Comparison of ENCODE assay signal across 1 cellular context in the genomic region with DNA sequence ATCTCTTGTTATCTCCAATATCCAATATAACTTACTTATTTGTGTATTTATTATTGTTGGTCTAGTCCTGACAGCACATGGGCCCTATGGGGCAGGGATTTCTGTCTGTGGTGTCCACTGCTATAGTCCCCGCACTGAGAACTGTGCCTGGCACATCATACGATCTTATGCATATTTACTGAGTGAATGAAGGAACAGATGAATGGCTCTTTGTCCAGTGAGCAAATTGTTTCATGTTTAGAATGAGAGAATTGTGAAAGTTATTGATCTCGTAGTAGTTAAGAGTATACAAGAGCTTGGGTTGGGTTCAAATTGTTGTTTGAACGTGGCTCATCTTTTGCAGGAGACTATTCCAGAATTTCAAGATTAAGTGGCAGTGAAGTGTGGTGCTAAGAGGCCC.
A peak's percentile ranks its signal among the peaks of the same experiment; 100 is the strongest.
TF ChIP-seq lines count a peak whose summit lies in the region.

No MANE protein-coding gene starts in this region.

TF ChIP-seq in HepG2, 621 proteins besides CTCF, POLR2A, EP300 and RAD21 (continued from another document and continues in another):
- TF ChIP-seq FOXA3 (CRISPR knock-in tag; IDR thresholded peaks at IDR 0.05): peak; percentile 82
- TF ChIP-seq, protein P1, sequence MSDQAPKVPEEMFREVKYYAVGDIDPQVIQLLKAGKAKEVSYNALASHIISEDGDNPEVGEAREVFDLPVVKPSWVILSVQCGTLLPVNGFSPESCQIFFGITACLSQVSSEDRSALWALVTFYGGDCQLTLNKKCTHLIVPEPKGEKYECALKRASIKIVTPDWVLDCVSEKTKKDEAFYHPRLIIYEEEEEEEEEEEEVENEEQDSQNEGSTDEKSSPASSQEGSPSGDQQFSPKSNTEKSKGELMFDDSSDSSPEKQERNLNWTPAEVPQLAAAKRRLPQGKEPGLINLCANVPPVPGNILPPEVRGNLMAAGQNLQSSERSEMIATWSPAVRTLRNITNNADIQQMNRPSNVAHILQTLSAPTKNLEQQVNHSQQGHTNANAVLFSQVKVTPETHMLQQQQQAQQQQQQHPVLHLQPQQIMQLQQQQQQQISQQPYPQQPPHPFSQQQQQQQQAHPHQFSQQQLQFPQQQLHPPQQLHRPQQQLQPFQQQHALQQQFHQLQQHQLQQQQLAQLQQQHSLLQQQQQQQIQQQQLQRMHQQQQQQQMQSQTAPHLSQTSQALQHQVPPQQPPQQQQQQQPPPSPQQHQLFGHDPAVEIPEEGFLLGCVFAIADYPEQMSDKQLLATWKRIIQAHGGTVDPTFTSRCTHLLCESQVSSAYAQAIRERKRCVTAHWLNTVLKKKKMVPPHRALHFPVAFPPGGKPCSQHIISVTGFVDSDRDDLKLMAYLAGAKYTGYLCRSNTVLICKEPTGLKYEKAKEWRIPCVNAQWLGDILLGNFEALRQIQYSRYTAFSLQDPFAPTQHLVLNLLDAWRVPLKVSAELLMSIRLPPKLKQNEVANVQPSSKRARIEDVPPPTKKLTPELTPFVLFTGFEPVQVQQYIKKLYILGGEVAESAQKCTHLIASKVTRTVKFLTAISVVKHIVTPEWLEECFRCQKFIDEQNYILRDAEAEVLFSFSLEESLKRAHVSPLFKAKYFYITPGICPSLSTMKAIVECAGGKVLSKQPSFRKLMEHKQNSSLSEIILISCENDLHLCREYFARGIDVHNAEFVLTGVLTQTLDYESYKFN (CRISPR knock-in tag; conservative IDR thresholded peaks at IDR 0.05): 0 out of 2 replicates have a peak, but pooled peaks have one; percentile 22
- TF ChIP-seq RNF219 (CRISPR knock-in tag; IDR thresholded peaks at IDR 0.05): no peak
- TF ChIP-seq CREB1 (IDR thresholded peaks at IDR 0.05): no peak
- TF ChIP-seq CREB1 (CRISPR knock-in tag; IDR thresholded peaks at IDR 0.05): peak; percentile 53
- TF ChIP-seq ZFY (CRISPR knock-in tag; IDR thresholded peaks at IDR 0.05): no peak
- no peak for TF ChIP-seq CAMTA2 (CRISPR knock-in tag; IDR thresholded peaks at IDR 0.05; ENCODE audit: borderline replicate concordance)
- no peak for TF ChIP-seq ZSCAN9 (CRISPR knock-in tag; IDR thresholded peaks at IDR 0.05; ENCODE audit: borderline replicate concordance)
- no peak for TF ChIP-seq GTF3A (CRISPR knock-in tag; conservative IDR thresholded peaks at IDR 0.05)
- no peak for TF ChIP-seq EZH2 (conservative IDR thresholded peaks at IDR 0.05; ENCODE audit: low read depth, low read length)
- TF ChIP-seq, protein P2, sequence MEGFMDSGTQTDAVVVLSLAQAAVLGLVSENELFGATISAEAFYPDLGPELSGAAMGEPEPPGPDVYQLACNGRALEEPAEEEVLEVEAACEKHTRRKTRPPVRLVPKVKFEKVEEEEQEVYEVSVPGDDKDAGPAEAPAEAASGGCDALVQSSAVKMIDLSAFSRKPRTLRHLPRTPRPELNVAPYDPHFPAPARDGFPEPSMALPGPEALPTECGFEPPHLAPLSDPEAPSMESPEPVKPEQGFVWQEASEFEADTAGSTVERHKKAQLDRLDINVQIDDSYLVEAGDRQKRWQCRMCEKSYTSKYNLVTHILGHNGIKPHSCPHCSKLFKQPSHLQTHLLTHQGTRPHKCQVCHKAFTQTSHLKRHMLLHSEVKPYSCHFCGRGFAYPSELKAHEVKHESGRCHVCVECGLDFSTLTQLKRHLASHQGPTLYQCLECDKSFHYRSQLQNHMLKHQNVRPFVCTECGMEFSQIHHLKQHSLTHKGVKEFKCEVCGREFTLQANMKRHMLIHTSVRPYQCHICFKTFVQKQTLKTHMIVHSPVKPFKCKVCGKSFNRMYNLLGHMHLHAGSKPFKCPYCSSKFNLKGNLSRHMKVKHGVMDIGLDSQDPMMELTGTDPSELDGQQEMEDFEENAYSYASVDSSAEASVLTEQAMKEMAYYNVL (CRISPR knock-in tag; IDR thresholded peaks at IDR 0.05; ENCODE audit: borderline replicate concordance): peak; percentile 62; the same call in 1 of the 2 replicates
- TF ChIP-seq SIN3A (IDR thresholded peaks at IDR 0.05; ENCODE audit: borderline replicate concordance, low read depth, low read length): no peak
- no peak for TF ChIP-seq KDM2A (CRISPR knock-in tag; IDR thresholded peaks at IDR 0.05; ENCODE audit: borderline replicate concordance, low read depth)
- TF ChIP-seq ZSCAN21 (CRISPR knock-in tag; IDR thresholded peaks at IDR 0.05; ENCODE audit: borderline replicate concordance): no peak
- no peak for TF ChIP-seq ZNF232 (CRISPR knock-in tag; IDR thresholded peaks at IDR 0.05; ENCODE audit: borderline replicate concordance)
- TF ChIP-seq, protein P3, sequence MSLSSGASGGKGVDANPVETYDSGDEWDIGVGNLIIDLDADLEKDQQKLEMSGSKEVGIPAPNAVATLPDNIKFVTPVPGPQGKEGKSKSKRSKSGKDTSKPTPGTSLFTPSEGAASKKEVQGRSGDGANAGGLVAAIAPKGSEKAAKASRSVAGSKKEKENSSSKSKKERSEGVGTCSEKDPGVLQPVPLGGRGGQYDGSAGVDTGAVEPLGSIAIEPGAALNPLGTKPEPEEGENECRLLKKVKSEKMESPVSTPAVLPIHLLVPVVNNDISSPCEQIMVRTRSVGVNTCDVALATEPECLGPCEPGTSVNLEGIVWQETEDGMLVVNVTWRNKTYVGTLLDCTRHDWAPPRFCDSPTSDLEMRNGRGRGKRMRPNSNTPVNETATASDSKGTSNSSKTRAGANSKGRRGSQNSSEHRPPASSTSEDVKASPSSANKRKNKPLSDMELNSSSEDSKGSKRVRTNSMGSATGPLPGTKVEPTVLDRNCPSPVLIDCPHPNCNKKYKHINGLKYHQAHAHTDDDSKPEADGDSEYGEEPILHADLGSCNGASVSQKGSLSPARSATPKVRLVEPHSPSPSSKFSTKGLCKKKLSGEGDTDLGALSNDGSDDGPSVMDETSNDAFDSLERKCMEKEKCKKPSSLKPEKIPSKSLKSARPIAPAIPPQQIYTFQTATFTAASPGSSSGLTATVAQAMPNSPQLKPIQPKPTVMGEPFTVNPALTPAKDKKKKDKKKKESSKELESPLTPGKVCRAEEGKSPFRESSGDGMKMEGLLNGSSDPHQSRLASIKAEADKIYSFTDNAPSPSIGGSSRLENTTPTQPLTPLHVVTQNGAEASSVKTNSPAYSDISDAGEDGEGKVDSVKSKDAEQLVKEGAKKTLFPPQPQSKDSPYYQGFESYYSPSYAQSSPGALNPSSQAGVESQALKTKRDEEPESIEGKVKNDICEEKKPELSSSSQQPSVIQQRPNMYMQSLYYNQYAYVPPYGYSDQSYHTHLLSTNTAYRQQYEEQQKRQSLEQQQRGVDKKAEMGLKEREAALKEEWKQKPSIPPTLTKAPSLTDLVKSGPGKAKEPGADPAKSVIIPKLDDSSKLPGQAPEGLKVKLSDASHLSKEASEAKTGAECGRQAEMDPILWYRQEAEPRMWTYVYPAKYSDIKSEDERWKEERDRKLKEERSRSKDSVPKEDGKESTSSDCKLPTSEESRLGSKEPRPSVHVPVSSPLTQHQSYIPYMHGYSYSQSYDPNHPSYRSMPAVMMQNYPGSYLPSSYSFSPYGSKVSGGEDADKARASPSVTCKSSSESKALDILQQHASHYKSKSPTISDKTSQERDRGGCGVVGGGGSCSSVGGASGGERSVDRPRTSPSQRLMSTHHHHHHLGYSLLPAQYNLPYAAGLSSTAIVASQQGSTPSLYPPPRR (CRISPR knock-in tag; IDR thresholded peaks at IDR 0.05; ENCODE audit: borderline replicate concordance): no peak
- TF ChIP-seq CBX1 (IDR thresholded peaks at IDR 0.05; ENCODE audit: low read depth): no peak
- TF ChIP-seq SOX6 (IDR thresholded peaks at IDR 0.05): no peak
- TF ChIP-seq SOX6 (CRISPR knock-in tag; IDR thresholded peaks at IDR 0.05): peak; percentile 86
- peak; percentile 85 for TF ChIP-seq GATAD2A (CRISPR knock-in tag; IDR thresholded peaks at IDR 0.05)
- TF ChIP-seq, protein P4, sequence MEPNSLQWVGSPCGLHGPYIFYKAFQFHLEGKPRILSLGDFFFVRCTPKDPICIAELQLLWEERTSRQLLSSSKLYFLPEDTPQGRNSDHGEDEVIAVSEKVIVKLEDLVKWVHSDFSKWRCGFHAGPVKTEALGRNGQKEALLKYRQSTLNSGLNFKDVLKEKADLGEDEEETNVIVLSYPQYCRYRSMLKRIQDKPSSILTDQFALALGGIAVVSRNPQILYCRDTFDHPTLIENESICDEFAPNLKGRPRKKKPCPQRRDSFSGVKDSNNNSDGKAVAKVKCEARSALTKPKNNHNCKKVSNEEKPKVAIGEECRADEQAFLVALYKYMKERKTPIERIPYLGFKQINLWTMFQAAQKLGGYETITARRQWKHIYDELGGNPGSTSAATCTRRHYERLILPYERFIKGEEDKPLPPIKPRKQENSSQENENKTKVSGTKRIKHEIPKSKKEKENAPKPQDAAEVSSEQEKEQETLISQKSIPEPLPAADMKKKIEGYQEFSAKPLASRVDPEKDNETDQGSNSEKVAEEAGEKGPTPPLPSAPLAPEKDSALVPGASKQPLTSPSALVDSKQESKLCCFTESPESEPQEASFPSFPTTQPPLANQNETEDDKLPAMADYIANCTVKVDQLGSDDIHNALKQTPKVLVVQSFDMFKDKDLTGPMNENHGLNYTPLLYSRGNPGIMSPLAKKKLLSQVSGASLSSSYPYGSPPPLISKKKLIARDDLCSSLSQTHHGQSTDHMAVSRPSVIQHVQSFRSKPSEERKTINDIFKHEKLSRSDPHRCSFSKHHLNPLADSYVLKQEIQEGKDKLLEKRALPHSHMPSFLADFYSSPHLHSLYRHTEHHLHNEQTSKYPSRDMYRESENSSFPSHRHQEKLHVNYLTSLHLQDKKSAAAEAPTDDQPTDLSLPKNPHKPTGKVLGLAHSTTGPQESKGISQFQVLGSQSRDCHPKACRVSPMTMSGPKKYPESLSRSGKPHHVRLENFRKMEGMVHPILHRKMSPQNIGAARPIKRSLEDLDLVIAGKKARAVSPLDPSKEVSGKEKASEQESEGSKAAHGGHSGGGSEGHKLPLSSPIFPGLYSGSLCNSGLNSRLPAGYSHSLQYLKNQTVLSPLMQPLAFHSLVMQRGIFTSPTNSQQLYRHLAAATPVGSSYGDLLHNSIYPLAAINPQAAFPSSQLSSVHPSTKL (CRISPR knock-in tag; IDR thresholded peaks at IDR 0.05): peak; percentile 56
- TF ChIP-seq FOXP1 (IDR thresholded peaks at IDR 0.05): no peak
- peak; percentile 60 for TF ChIP-seq FOXP1 (CRISPR knock-in tag; IDR thresholded peaks at IDR 0.05)
- TF ChIP-seq HMGA1 (CRISPR knock-in tag; conservative IDR thresholded peaks at IDR 0.05): no peak
- TF ChIP-seq ZNF264 (CRISPR knock-in tag; IDR thresholded peaks at IDR 0.05): no peak
- no peak for TF ChIP-seq NR2F2 (IDR thresholded peaks at IDR 0.05; ENCODE audit: borderline replicate concordance, low read depth)
- TF ChIP-seq AHR (CRISPR knock-in tag; IDR thresholded peaks at IDR 0.05): no peak
- no peak for TF ChIP-seq NR2F6 (IDR thresholded peaks at IDR 0.05)
- TF ChIP-seq NR2F6 (CRISPR knock-in tag; IDR thresholded peaks at IDR 0.05): no peak
- TF ChIP-seq TEF (CRISPR knock-in tag; IDR thresholded peaks at IDR 0.05): no peak
- no peak for TF ChIP-seq PAF1 (CRISPR knock-in tag; IDR thresholded peaks at IDR 0.05)
- TF ChIP-seq CEBPB (IDR thresholded peaks at IDR 0.05; ENCODE audit: borderline replicate concordance, low read depth, low read length): peak; percentile 76
- TF ChIP-seq, protein P5, sequence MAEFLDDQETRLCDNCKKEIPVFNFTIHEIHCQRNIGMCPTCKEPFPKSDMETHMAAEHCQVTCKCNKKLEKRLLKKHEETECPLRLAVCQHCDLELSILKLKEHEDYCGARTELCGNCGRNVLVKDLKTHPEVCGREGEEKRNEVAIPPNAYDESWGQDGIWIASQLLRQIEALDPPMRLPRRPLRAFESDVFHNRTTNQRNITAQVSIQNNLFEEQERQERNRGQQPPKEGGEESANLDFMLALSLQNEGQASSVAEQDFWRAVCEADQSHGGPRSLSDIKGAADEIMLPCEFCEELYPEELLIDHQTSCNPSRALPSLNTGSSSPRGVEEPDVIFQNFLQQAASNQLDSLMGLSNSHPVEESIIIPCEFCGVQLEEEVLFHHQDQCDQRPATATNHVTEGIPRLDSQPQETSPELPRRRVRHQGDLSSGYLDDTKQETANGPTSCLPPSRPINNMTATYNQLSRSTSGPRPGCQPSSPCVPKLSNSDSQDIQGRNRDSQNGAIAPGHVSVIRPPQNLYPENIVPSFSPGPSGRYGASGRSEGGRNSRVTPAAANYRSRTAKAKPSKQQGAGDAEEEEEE (CRISPR knock-in tag; IDR thresholded peaks at IDR 0.05; ENCODE audit: borderline replicate concordance): no peak
- no peak for TF ChIP-seq FOXO4 (CRISPR knock-in tag; conservative IDR thresholded peaks at IDR 0.05)
- TF ChIP-seq FLYWCH1 (CRISPR knock-in tag; IDR thresholded peaks at IDR 0.05): no peak
